In the genomic region with DNA sequence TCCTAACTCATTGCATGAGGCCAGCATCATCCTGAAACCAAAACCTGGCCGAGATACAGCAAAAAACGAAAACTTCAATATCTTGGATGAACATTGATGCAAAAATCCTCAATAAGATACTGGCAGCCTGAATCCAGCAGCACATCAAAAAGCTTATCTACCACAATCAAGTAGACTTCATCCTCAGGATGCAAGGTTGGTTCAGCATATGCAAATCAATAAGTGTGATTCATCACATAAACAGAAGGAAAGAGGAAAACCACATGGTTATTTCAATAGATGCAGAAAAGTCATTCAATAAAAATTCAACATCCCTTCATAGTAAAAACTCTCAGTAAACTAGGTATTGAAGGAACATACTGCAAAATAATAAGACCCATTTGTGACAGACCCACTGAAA, we compare ENCODE assay signal across 32 cellular contexts. TPM values are rescaled to one million over a fixed set of nuclear protein-coding genes. Genes with fewer than 3 reads are reported as not detected.
"Had no signal": no experiment of that assay in that cellular context is flagged by ENCODE, and none has a peak within 500 bp of the region (broad histone marks: within the 10 kb centered on the region; RNA-seq: fewer than 3 reads in every experiment).

No MANE protein-coding gene starts in this region.

- H3K27ac ChIP-seq: ascending aorta, brain microvascular endothelial cell, cardiac muscle cell, colonic mucosa, SJCRH30, SK-N-MC had no signal

- H3K4me3 ChIP-seq: ascending aorta, cardiac muscle cell, colonic mucosa, SJCRH30, SK-N-MC had no signal

- H3K36me3 ChIP-seq: ascending aorta, brain microvascular endothelial cell, cardiac muscle cell, colonic mucosa, SJCRH30 had no signal

- H3K9me3 Mint-ChIP-seq: activated CD4-positive, alpha-beta T cell treated with anti-CD3 and anti-CD28 coated beads, Interleukin-2, amount 10 ng/mL, durations not matched to agents 7 days and 5 days had no signal

- H3K4me3 Mint-ChIP-seq: activated CD4-positive, alpha-beta T cell treated with anti-CD3 and anti-CD28 coated beads, Interleukin-2, amount 10 ng/mL, durations not matched to agents 7 days and 5 days; activated CD8-positive, alpha-beta T cell treated with anti-CD3 and anti-CD28 coated beads, Interleukin-2, amount 10 ng/mL, durations not matched to agents 7 days and 5 days; activated naive CD4-positive, alpha-beta T cell treated with anti-CD3 and anti-CD28 coated beads, Interleukin-2, amount 50 U/mL, for 24 hours; activated naive CD8-positive, alpha-beta T cell treated with anti-CD3 and anti-CD28 coated beads, Interleukin-2, amount 10 ng/mL, durations not matched to agents 7 days and 5 days; central memory CD8-positive, alpha-beta T cell had no signal

- DNase-seq: activated CD4-positive, alpha-beta T cell treated with anti-CD3 and anti-CD28 coated beads, Interleukin-2, amount 10 ng/mL, durations not matched to agents 7 days and 5 days; activated CD4-positive, alpha-beta T cell treated with anti-CD3 and anti-CD28 coated beads, Interleukin-2, amount 50 U/mL, for 48 hours; activated CD8-positive, alpha-beta T cell treated with anti-CD3 and anti-CD28 coated beads, Interleukin-2, amount 10 ng/mL, durations not matched to agents 7 days and 5 days; activated gamma-delta T cell; activated naive CD4-positive, alpha-beta T cell treated with Interleukin-2 at 50 U/mL for 16 hours; activated naive CD8-positive, alpha-beta T cell treated with anti-CD3 and anti-CD28 coated beads, Interleukin-2, amount 10 ng/mL, durations not matched to agents 7 days and 5 days; activated T-cell treated with anti-CD3 and anti-CD28 coated beads, Interleukin-2, amount 50 U/mL, for 48 hours; amygdala; brain microvascular endothelial cell; colonic mucosa; NCI-H1105; NCI-H1417 treated with DMSO at 0.1 percent for 48 hours; NCI-H1694; NCI-H1930; NCI-H2081 treated with DMSO at 0.1 percent for 48 hours; NCI-H510A; NCI-H526; NCI-H748 treated with DMSO at 0.1 percent for 48 hours; NK-92 treated with Interleukin-12 subunit alpha and Interleukin-12 subunit beta, amount 100 ng/mL, for 24 hours; PC-3; SHP77; SJCRH30; T1000 had no signal

- H3K4me1 Mint-ChIP-seq: central memory CD8-positive, alpha-beta T cell had no signal

- H3K27me3 ChIP-seq: ascending aorta, brain microvascular endothelial cell, cardiac muscle cell, colonic mucosa, SJCRH30 had no signal

- H3K27me3 Mint-ChIP-seq: central memory CD8-positive, alpha-beta T cell had no signal

- H3K27ac Mint-ChIP-seq: activated CD4-positive, alpha-beta T cell treated with anti-CD3 and anti-CD28 coated beads, Interleukin-2, amount 10 ng/mL, durations not matched to agents 7 days and 5 days; activated CD8-positive, alpha-beta T cell treated with anti-CD3 and anti-CD28 coated beads, Interleukin-2, amount 10 ng/mL, durations not matched to agents 7 days and 5 days; activated naive CD4-positive, alpha-beta T cell treated with anti-CD3 and anti-CD28 coated beads, Interleukin-2, amount 50 U/mL, for 24 hours; activated naive CD8-positive, alpha-beta T cell treated with anti-CD3 and anti-CD28 coated beads, Interleukin-2, amount 10 ng/mL, durations not matched to agents 7 days and 5 days; activated T-helper 2 cell treated with anti-CD3 and anti-CD28 coated beads, Interferon-gamma antibody, Interleukin-2, Interleukin-4, amounts not matched to agents 10 μg/mL and 5 μg/mL and 100 μg/mL, durations not matched to agents 14 hours and 24 hours and 36 hours had no signal

- H3K4me1 ChIP-seq: colonic mucosa had no signal

- H3K9me3 ChIP-seq: colonic mucosa had no signal

RNA-seq across cellular contexts. Expression of a gene that starts 56.5 kb away (rescaled TPM):
- total RNA-seq: activated CD4-positive, alpha-beta T cell treated with anti-CD3 and anti-CD28 coated beads, Interleukin-2, amount 10 ng/mL, durations not matched to agents 7 days and 5 days; activated CD8-positive, alpha-beta T cell treated with anti-CD3 and anti-CD28 coated beads, Interleukin-2, amount 10 ng/mL, durations not matched to agents 7 days and 5 days; activated naive CD8-positive, alpha-beta T cell treated with anti-CD3 and anti-CD28 coated beads, Interleukin-2, amount 10 ng/mL, durations not matched to agents 7 days and 5 days; activated T-helper 2 cell treated with anti-CD3 and anti-CD28 coated beads, Interferon-gamma antibody, Interleukin-2, Interleukin-4, amounts not matched to agents 10 μg/mL and 5 μg/mL and 100 μg/mL, durations not matched to agents 14 hours and 24 hours and 36 hours; chondrocyte; PC-3; T-helper 1 cell treated with Interleukin-12 subunit alpha and Interleukin-12 subunit beta and Interleukin-4 antibody, amounts not matched to agents 30 ng/mL and 1 ng/mL, for 36 hours; T-helper 2 cell treated with Interferon-gamma antibody and Interleukin-4, amounts not matched to agents 100 ng/mL and 5 ng/mL, for 36 hours had no signal
